ENCODE assay signal across 11 cellular contexts in the genomic region with DNA sequence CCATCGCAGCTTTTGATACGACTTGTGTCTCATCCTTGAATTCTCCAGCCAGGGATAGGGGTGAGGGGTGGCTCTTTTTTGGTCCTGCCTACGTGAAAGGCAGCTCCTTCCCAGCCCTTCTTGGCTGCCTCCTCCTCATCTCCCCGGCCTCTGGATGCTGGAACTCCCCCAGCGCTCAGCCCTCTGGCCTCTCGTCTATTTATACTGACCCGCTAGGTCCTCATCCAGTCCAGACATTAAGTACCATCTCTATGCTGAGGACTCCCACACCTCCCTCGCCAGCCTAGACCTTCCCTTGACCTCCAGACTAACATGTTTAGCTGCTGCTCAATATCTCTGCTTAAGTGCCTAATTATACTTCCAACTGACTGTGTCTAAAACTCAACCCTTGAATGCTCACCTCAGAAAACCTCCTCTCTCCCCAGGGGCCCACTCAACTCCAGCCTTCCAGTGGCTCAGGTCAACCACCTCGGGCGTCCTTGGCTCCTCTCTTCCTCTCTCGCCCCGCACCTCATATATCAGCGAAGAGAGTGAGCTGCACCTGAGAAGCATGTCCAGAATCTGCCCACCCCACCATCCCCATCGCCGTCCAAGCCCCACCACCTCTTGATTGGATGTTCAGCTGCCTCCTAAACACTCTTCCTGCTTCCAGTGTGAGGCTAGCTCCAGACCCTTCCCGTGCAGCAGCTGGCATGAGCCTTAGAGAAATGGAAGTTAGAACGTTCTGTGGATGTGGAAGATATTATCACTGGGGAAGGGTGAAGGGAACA. TPM values are rescaled to one million over a fixed set of nuclear protein-coding genes. Genes with fewer than 3 reads are reported as not detected.
DNase-seq lines count a peak whose midpoint lies in the region; ATAC-seq, FAIRE-seq and TF ChIP-seq lines count a peak whose summit lies in the region.
"Had no signal": no experiment of that assay in that cellular context is flagged by ENCODE, and none has a peak within 500 bp of the region (broad histone marks: within the 10 kb centered on the region; RNA-seq: fewer than 3 reads in every experiment).

No MANE protein-coding gene starts in this region.

- no peaks in the 10 kb centered on the region for H3K27me3 Mint-ChIP-seq in activated CD4-positive, alpha-beta memory T cell treated with anti-CD3 and anti-CD28 coated beads for 36 hours

- H3K4me1 Mint-ChIP-seq in activated CD4-positive, alpha-beta memory T cell treated with anti-CD3 and anti-CD28 coated beads for 36 hours (ENCODE audit: low read depth): peaks cover 84% of the 10 kb centered on the region

- H3K9me3 ChIP-seq in spleen (no peaks in the 10 kb centered on the region), A673 (ENCODE audit: low read depth, low read length, poor library complexity, severe bottlenecking) (no peaks in the 10 kb centered on the region)

- intact Hi-C loops in activated CD4-positive, alpha-beta memory T cell treated with anti-CD3 and anti-CD28 coated beads for 36 hours (cut with micrococcal nuclease): loop anchor here (1.0 to 10.0 kb wide), 7 partner anchors 58 to 1129 kb away; a partner anchor contains a TSS
- intact Hi-C loops in left cardiac atrium (cut with DNase I) (loop anchor here in 1 of 2 donors (10.0 kb wide), 1 partner anchor 99 kb away; a partner anchor contains a TSS), spleen (cut with DNase I; ENCODE audit: low total_unique reads) (no loop called here), A673 (cut with micrococcal nuclease; ENCODE audit: unreplicated experiment) (no loop called here)

- no peak for TF ChIP-seq CTCF in spleen (IDR thresholded peaks at IDR 0.05 in 8 of 11, conservative IDR thresholded peaks at IDR 0.05 in 3 of 11)
- no peak for TF ChIP-seq CTCF in A673 (conservative IDR thresholded peaks at IDR 0.05; ENCODE audit: low read depth, low read length)

- CTCF ChIA-PET in activated CD4-positive, alpha-beta memory T cell treated with anti-CD3 and anti-CD28 coated beads for 36 hours (lab: Charles Lee): interaction anchor here (0.6 to 2.7 kb wide), 14 partner anchors 43 to 193 kb away, joined by 3 to 15 read pairs (median 4); no protein-coding TSS in a partner anchor
- CTCF ChIA-PET in A673 (lab: Charles Lee): interaction anchor here (0.5 kb wide), 1 partner anchor 20 kb away, joined by 7 read pairs; no protein-coding TSS in a partner anchor

- DNase-seq in HTR-8/SVneo (ENCODE audit: insufficient read length, low spot score): no peak
- DNase-seq in activated CD4-positive, alpha-beta memory T cell treated with anti-CD3 and anti-CD28 coated beads for 36 hours: no peak
- peak; percentile 71 for DNase-seq in left cardiac atrium
- peak; percentile 71 for DNase-seq in spleen
- no peak for DNase-seq in A673 (ENCODE audit: low spot score)
- DNase-seq in GM03348 (ENCODE audit: low spot score): no peak
- DNase-seq in NOMO-1 treated with DMSO at 0.1 percent for 48 hours (lab: John Stamatoyannopoulos, UW; ENCODE audit: unreplicated experiment): no peak
- DNase-seq: NCI-H1048 had no signal

- H3K27ac ChIP-seq in spleen (peak overlapping the region; percentile 58 to 94 (median 79)), A673 (ENCODE audit: low read depth, low read length, poor library complexity, severe bottlenecking) (no peak overlapping the region)

- H3K36me3 Mint-ChIP-seq in activated CD4-positive, alpha-beta memory T cell treated with anti-CD3 and anti-CD28 coated beads for 36 hours: peaks cover 2% of the 10 kb centered on the region

- peaks cover 33 to 81% (median 67%) of the 10 kb centered on the region in 6 donors for H3K4me1 ChIP-seq in spleen
- peaks cover 12% of the 10 kb centered on the region for H3K4me1 ChIP-seq in A673 (ENCODE audit: insufficient read depth, low read length, poor library complexity, severe bottlenecking)

- WGBS in spleen, 5 donors: 69 to 76% (median 70%) methylated on average over 17 of the region's 17 CpGs

- H3K27ac Mint-ChIP-seq in activated CD4-positive, alpha-beta memory T cell treated with anti-CD3 and anti-CD28 coated beads for 36 hours: peak overlapping the region; percentile 95

- H3K9me3 Mint-ChIP-seq in activated CD4-positive, alpha-beta memory T cell treated with anti-CD3 and anti-CD28 coated beads for 36 hours: no peaks in the 10 kb centered on the region

- ATAC-seq in left cardiac atrium: peak; percentile 21 to 53

- peaks cover 0 to 16% (median 0%) of the 10 kb centered on the region in 7 donors for H3K27me3 ChIP-seq in spleen (replicated peaks in 1 of 7)
- H3K27me3 ChIP-seq in A673 (replicated peaks; ENCODE audit: insufficient read depth, low read depth, low read length, poor library complexity): no peaks in the 10 kb centered on the region

- POLR2A ChIA-PET in activated CD4-positive, alpha-beta memory T cell treated with anti-CD3 and anti-CD28 coated beads for 36 hours (lab: Charles Lee): interaction anchor here (1.0 to 2.1 kb wide), 3 partner anchors 57 to 146 kb away, joined by 3 to 10 read pairs (median 4); a partner anchor contains a TSS
- POLR2A ChIA-PET in A673 (lab: Charles Lee; ENCODE audit: low non-redundant PET): no interaction called here

- H3K36me3 ChIP-seq in spleen: no peaks in the 10 kb centered on the region
- no peaks in the 10 kb centered on the region for H3K36me3 ChIP-seq in A673 (ENCODE audit: insufficient read depth, low read length, poor library complexity, severe bottlenecking)

- peak; percentile 44 for FAIRE-seq in HTR-8/SVneo (lab: Jason Lieb, UNC)

- H3K4me3 ChIP-seq in spleen (peak overlapping the region in 2 of 8 donors; percentile 3 to 47), A673 (ENCODE audit: low read depth, low read length, poor library complexity, severe bottlenecking) (no peak overlapping the region)

- H3K4me3 Mint-ChIP-seq in activated CD4-positive, alpha-beta memory T cell treated with anti-CD3 and anti-CD28 coated beads for 36 hours: peak overlapping the region; percentile 79

- BruUV-seq in A673 (replicated peaks; lab: Mats Ljungman, UMichigan): no TSS peak

- no peak for TF ChIP-seq POLR2A in spleen (IDR thresholded peaks at IDR 0.05)

RNA-seq across cellular contexts. Expression of a gene that starts 34.8 kb away (rescaled TPM):
- 1 to 10 TPM; 9.6 TPM for total RNA-seq in activated CD4-positive, alpha-beta memory T cell treated with anti-CD3 and anti-CD28 coated beads for 36 hours
- total RNA-seq in left cardiac atrium (10 to 100 TPM; 15.5 to 24.8 TPM), spleen (10 to 100 TPM in 4 of 7 donors, 1 to 10 TPM in 3; 3.1 to 19.9 (median 11.7) TPM), A673 (2021) (0.31 and 0.75 TPM in 2 replicates)
- polyA plus RNA-seq in spleen: 1 to 10 TPM; 3.0 to 9.0 (median 7.4) TPM
- total RNA-seq: renal cortical epithelial cell had no signal

RNA-seq across cellular contexts. Expression of a gene that starts 58.4 kb away (rescaled TPM):
- not detected for total RNA-seq in activated CD4-positive, alpha-beta memory T cell treated with anti-CD3 and anti-CD28 coated beads for 36 hours
- total RNA-seq in left cardiac atrium (1 to 10 TPM in 1 of 2 donors, under 1 TPM in 1; 0.58 to 1.0 TPM), spleen (not detected), A673 (2021) (not detected in 2 replicates)
- not detected for polyA plus RNA-seq in spleen
- total RNA-seq: fibroblast of villous mesenchyme; renal cortical epithelial cell; T-helper 1 cell treated with Interleukin-12 subunit alpha and Interleukin-12 subunit beta and Interleukin-4 antibody, amounts not matched to agents 30 ng/mL and 1 ng/mL, for 36 hours had no signal

Comparison
In these comparisons a context has a peak if more than half of its experiments do, and no peak if none do; other contexts are left out.
1. DNase-seq: peak in left cardiac atrium (single experiment) and spleen (single experiment); none in HTR-8/SVneo (single experiment), activated CD4-positive, alpha-beta memory T cell treated with anti-CD3 and anti-CD28 coated beads for 36 hours (single experiment), A673 (single experiment), GM03348 (single experiment) and NOMO-1 treated with DMSO at 0.1 percent for 48 hours (single experiment).